ENCODE assay signal across 19 cellular contexts in the genomic region with DNA sequence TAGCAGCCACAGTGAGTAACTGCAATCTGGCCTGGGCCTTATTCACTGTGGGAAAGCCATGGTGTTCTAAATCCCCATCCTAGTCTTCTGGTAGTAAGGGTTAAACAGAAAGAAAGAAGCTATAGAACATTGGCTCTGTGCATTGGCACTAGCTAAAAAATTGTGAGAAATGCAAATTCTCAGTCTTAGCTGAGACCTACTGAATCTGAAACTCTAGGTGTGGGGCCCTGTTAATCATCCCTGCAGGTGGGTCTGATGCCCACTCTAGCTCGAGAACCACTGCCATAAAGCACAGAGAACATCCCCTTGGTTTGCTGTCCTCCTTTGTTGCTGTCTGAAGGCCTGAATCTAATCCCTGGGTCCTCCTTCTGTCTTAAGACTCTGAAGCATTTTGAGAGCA. TPM values are rescaled to one million over a fixed set of nuclear protein-coding genes. Genes with fewer than 3 reads are reported as not detected.
"Had no signal": no experiment of that assay in that cellular context is flagged by ENCODE, and none has a peak within 500 bp of the region (broad histone marks: within the 10 kb centered on the region; RNA-seq: fewer than 3 reads in every experiment).

No MANE protein-coding gene starts in this region.

- H3K9me3 ChIP-seq: gastrocnemius medialis, heart left ventricle, neutrophil, thyroid gland had no signal

- H3K36me3 ChIP-seq: gastrocnemius medialis, neutrophil, thyroid gland had no signal

- H3K4me1 Mint-ChIP-seq: activated CD4-positive, alpha-beta T cell treated with anti-CD3 and anti-CD28 coated beads, Interleukin-2, amount 10 ng/mL, durations not matched to agents 7 days and 5 days; stimulated activated naive B cell treated with anti-CD40 and anti-IgM and Interleukin-4, amounts not matched to agents 10 μg/mL and 1 μg/mL and 100 μg/mL, for 72 hours; T-helper 17 cell had no signal

- ATAC-seq: gastrocnemius medialis; heart left ventricle; left cardiac atrium; stimulated activated naive B cell treated with anti-CD40 and anti-IgM and Interleukin-4, amounts not matched to agents 10 μg/mL and 1 μg/mL and 100 μg/mL, for 72 hours; T-helper 17 cell had no signal

- H3K9me3 Mint-ChIP-seq: activated CD4-positive, alpha-beta T cell treated with anti-CD3 and anti-CD28 coated beads, Interleukin-2, amount 10 ng/mL, durations not matched to agents 7 days and 5 days; stimulated activated naive B cell treated with anti-CD40 and anti-IgM and Interleukin-4, amounts not matched to agents 10 μg/mL and 1 μg/mL and 100 μg/mL, for 72 hours had no signal

- DNase-seq: activated CD4-positive, alpha-beta T cell treated with anti-CD3 and anti-CD28 coated beads, Interleukin-2, amount 10 ng/mL, durations not matched to agents 7 days and 5 days; activated CD4-positive, CD25-positive, alpha-beta regulatory T cell; activated CD8-positive, alpha-beta memory T cell treated with anti-CD3 and anti-CD28 coated beads for 24 hours; activated naive CD4-positive, alpha-beta T cell treated with Interleukin-2 at 50 U/mL for 16 hours; anterior cingulate cortex; erythroblast; gastrocnemius medialis; heart left ventricle; left cardiac atrium; posterior cingulate gyrus; stimulated activated CD4-positive, alpha-beta T cell treated with anti-CD3 and anti-CD28 coated beads, Interleukin-15, amount 100 ng/mL, for 24 hours; stimulated activated CD4-positive, alpha-beta T cell treated with anti-CD3 and anti-CD28 coated beads, Interleukin-4, amount 100 ng/mL, for 1 hour; stimulated activated naive B cell treated with anti-CD40 and anti-IgM and Interleukin-4, amounts not matched to agents 10 μg/mL and 1 μg/mL and 100 μg/mL, for 72 hours; T-helper 17 cell; thyroid gland had no signal

- H3K27me3 Mint-ChIP-seq: activated CD4-positive, alpha-beta T cell treated with anti-CD3 and anti-CD28 coated beads, Interleukin-2, amount 10 ng/mL, durations not matched to agents 7 days and 5 days had no signal

- FAIRE-seq: TTC549 had no signal

- H3K36me3 Mint-ChIP-seq: stimulated activated naive B cell treated with anti-CD40 and anti-IgM and Interleukin-4, amounts not matched to agents 10 μg/mL and 1 μg/mL and 100 μg/mL, for 72 hours had no signal

- H3K4me1 ChIP-seq: gastrocnemius medialis, thyroid gland had no signal

- H3K27ac ChIP-seq: gastrocnemius medialis, heart left ventricle, neutrophil, skin epidermis, thyroid gland had no signal

- H3K4me3 Mint-ChIP-seq: activated CD4-positive, alpha-beta T cell treated with anti-CD3 and anti-CD28 coated beads, Interleukin-2, amount 10 ng/mL, durations not matched to agents 7 days and 5 days; stimulated activated naive B cell treated with anti-CD40 and anti-IgM and Interleukin-4, amounts not matched to agents 10 μg/mL and 1 μg/mL and 100 μg/mL, for 72 hours; T-helper 17 cell had no signal

- H3K27ac Mint-ChIP-seq: activated CD4-positive, alpha-beta T cell treated with anti-CD3 and anti-CD28 coated beads, Interleukin-2, amount 10 ng/mL, durations not matched to agents 7 days and 5 days; stimulated activated naive B cell treated with anti-CD40 and anti-IgM and Interleukin-4, amounts not matched to agents 10 μg/mL and 1 μg/mL and 100 μg/mL, for 72 hours; T-helper 17 cell had no signal

- H3K4me3 ChIP-seq: gastrocnemius medialis, heart left ventricle, lung, skin epidermis, thyroid gland had no signal

- H3K27me3 ChIP-seq: gastrocnemius medialis, heart left ventricle, neutrophil, thyroid gland had no signal

RNA-seq across cellular contexts. Expression of gene MEIS2, which starts 59.3 kb away (rescaled TPM):
- total RNA-seq: activated CD4-positive, alpha-beta T cell treated with anti-CD3 and anti-CD28 coated beads, Interleukin-2, amount 10 ng/mL, durations not matched to agents 7 days and 5 days; T-helper 17 cell had no signal
